ENCODE assay signal across 21 cellular contexts in genomic region chr1:119204169-119204568, GRCh38.
"Had no signal": no experiment of that assay in that cellular context is flagged by ENCODE, and none has a peak within 500 bp of the region (broad histone marks: within the 10 kb centered on the region; RNA-seq: fewer than 3 reads in every experiment).

No MANE protein-coding gene starts in this region.

- H3K4me1 ChIP-seq: left ventricle myocardium inferior, right lobe of liver had no signal

- DNase-seq: activated CD4-positive, alpha-beta T cell treated with anti-CD3 and anti-CD28 coated beads for 48 hours; activated CD4-positive, alpha-beta T cell treated with anti-CD3 and anti-CD28 coated beads, Interleukin-2, amount 50 U/mL, for 48 hours; activated CD8-positive, alpha-beta memory T cell treated with anti-CD3 and anti-CD28 coated beads, Interleukin-2, amount 50 U/mL, for 4 hours; activated effector memory CD4-positive, alpha-beta T cell treated with anti-CD3 and anti-CD28 coated beads, Interleukin-2, amount 50 U/mL, for 16 hours; activated naive CD4-positive, alpha-beta T cell treated with anti-CD3 and anti-CD28 coated beads for 36 hours; activated naive CD8-positive, alpha-beta T cell treated with anti-CD3 and anti-CD28 coated beads, Interleukin-2, amount 10 ng/mL, durations not matched to agents 7 days and 5 days; activated T-cell treated with anti-CD3 and anti-CD28 coated beads, Interleukin-2, amount 50 U/mL, for 1 hour; amniotic stem cell; caudate nucleus; endodermal cell; islet precursor cell; left ventricle myocardium inferior; mucosa of descending colon; right lobe of liver; stimulated activated CD4-positive, alpha-beta T cell treated with anti-CD3 and anti-CD28 coated beads, Interleukin-2, amount 100 ng/mL, for 48 hours; stimulated activated naive CD8-positive, alpha-beta T cell treated with anti-CD3 and anti-CD28 coated beads, Interleukin-15, Interleukin-2, amounts not matched to agents 100 U/mL and 50 U/mL, for 24 hours; T1000; trophoblast cell; WERI-Rb-1 had no signal

- H3K36me3 ChIP-seq: left ventricle myocardium inferior, right lobe of liver, thoracic aorta, WERI-Rb-1 had no signal

- H3K27ac ChIP-seq: left ventricle myocardium inferior, right lobe of liver, thoracic aorta, WERI-Rb-1 had no signal

- H3K4me3 ChIP-seq: left ventricle myocardium inferior, lung, mucosa of descending colon, right lobe of liver, thoracic aorta had no signal

- H3K9me3 ChIP-seq: right lobe of liver had no signal

- H3K27me3 ChIP-seq: right lobe of liver had no signal
